In genomic region chr10:99528256-99528866, GRCh38 we compare ENCODE assay signal across 27 cellular contexts. TPM values are rescaled to one million over a fixed set of nuclear protein-coding genes. Genes with fewer than 3 reads are reported as not detected.
DNase-seq lines count a peak whose midpoint lies in the region; ATAC-seq, FAIRE-seq and TF ChIP-seq lines count a peak whose summit lies in the region.
"Had no signal": no experiment of that assay in that cellular context is flagged by ENCODE, and none has a peak within 500 bp of the region (broad histone marks: within the 10 kb centered on the region; RNA-seq: fewer than 3 reads in every experiment).

No MANE protein-coding gene starts in this region.

- no peak for TF ChIP-seq CTCF in bronchial epithelial cell (IDR thresholded peaks at IDR 0.05; ENCODE audit: insufficient read depth, low read length, severe bottlenecking)
- no peak for TF ChIP-seq CTCF in type B pancreatic cell (conservative IDR thresholded peaks at IDR 0.05)

- H3K36me3 ChIP-seq in bronchial epithelial cell (ENCODE audit: control insufficient read depth, insufficient read depth, low read length): no peaks in the 10 kb centered on the region
- H3K36me3 ChIP-seq in muscle layer of duodenum (ENCODE audit: control insufficient read depth in 1 of 2, insufficient read depth in 2 of 2, low read length in 2 of 2): no peaks in the 10 kb centered on the region
- H3K36me3 ChIP-seq: ascending aorta, heart right ventricle, left lung, upper lobe of right lung, WERI-Rb-1 had no signal

- H3K4me3 Mint-ChIP-seq in activated T-cell treated with anti-CD3 and anti-CD28 coated beads, Interleukin-2, amount 50 U/mL, for 24 hours: peak overlapping the region; percentile 10
- H3K4me3 Mint-ChIP-seq in activated T-cell treated with anti-CD3 and anti-CD28 coated beads, Interleukin-2, amount 50 U/mL, for 72 hours: no peak overlapping the region
- no peak overlapping the region for H3K4me3 Mint-ChIP-seq in type B pancreatic cell
- H3K4me3 Mint-ChIP-seq: central memory CD8-positive, alpha-beta T cell; nephron had no signal

- no peak overlapping the region for H3K4me3 ChIP-seq in bronchial epithelial cell (ENCODE audit: low read depth, low read length)
- peak overlapping the region; percentile 74 to 90 for H3K4me3 ChIP-seq in muscle layer of duodenum (ENCODE audit: low read depth in 1 of 2, low read length in 2 of 2)
- H3K4me3 ChIP-seq: ascending aorta, heart right ventricle, left lung, upper lobe of right lung had no signal

- no peak for DNase-seq in activated T-cell treated with anti-CD3 and anti-CD28 coated beads, Interleukin-2, amount 50 U/mL, for 24 hours
- DNase-seq in activated T-cell treated with anti-CD3 and anti-CD28 coated beads, Interleukin-2, amount 50 U/mL, for 72 hours: no peak
- DNase-seq in bronchial epithelial cell (ENCODE audit: low read depth) (peak; percentile 5), type B pancreatic cell (ENCODE audit: extremely low spot score, unreplicated experiment) (no peak), KG1 (lab: John Stamatoyannopoulos, UW) (no peak), epidermal melanocyte (ENCODE audit: insufficient read length, low spot score) (no peak), NCI-H2029 (lab: John Stamatoyannopoulos, UW) (no peak)
- DNase-seq: activated CD4-positive, alpha-beta T cell treated with anti-CD3 and anti-CD28 coated beads, Interleukin-2, amount 50 U/mL, for 1 hour; DMS79; GOT3; heart right ventricle; Kasumi-1; NCI-H187 treated with DMSO at 0.1 percent for 48 hours; NCI-H748 treated with DMSO at 0.1 percent for 48 hours; T-helper 2 cell; upper lobe of right lung; WERI-Rb-1 had no signal

- H3K4me1 ChIP-seq in muscle layer of duodenum (ENCODE audit: control insufficient read depth in 1 of 2, insufficient read depth in 2 of 2, low read length in 2 of 2): peaks cover 13 to 35% of the 10 kb centered on the region in 2 donors
- H3K4me1 ChIP-seq: ascending aorta had no signal

- H3K9me3 ChIP-seq in muscle layer of duodenum (ENCODE audit: control insufficient read depth in 1 of 2, low read length in 2 of 2): no peaks in the 10 kb centered on the region
- H3K9me3 ChIP-seq: ascending aorta, heart right ventricle, left lung, upper lobe of right lung had no signal

- H3K27me3 ChIP-seq in bronchial epithelial cell (ENCODE audit: control insufficient read depth, insufficient read depth, low read length) (peaks cover 75% of the 10 kb centered on the region), muscle layer of duodenum (ENCODE audit: low read depth, low read length) (peaks cover 60% of the 10 kb centered on the region)

- H3K27me3 Mint-ChIP-seq in activated T-cell treated with anti-CD3 and anti-CD28 coated beads, Interleukin-2, amount 50 U/mL, for 24 hours: peaks cover 99% of the 10 kb centered on the region
- H3K27me3 Mint-ChIP-seq in activated T-cell treated with anti-CD3 and anti-CD28 coated beads, Interleukin-2, amount 50 U/mL, for 72 hours (ENCODE audit: low read depth): peaks cover 96% of the 10 kb centered on the region
- peaks cover 100% of the 10 kb centered on the region for H3K27me3 Mint-ChIP-seq in type B pancreatic cell

- ATAC-seq in activated T-cell treated with anti-CD3 and anti-CD28 coated beads, Interleukin-2, amount 50 U/mL, for 72 hours (replicated peaks in 1 of 2): no peak
- ATAC-seq: heart right ventricle, left lung had no signal

- peak overlapping the region; percentile 80 for H3K27ac ChIP-seq in muscle layer of duodenum (ENCODE audit: low read length)
- H3K27ac ChIP-seq: ascending aorta, heart right ventricle, left lung, upper lobe of right lung, WERI-Rb-1 had no signal

- no peaks in the 10 kb centered on the region for H3K36me3 Mint-ChIP-seq in activated T-cell treated with anti-CD3 and anti-CD28 coated beads, Interleukin-2, amount 50 U/mL, for 24 hours (ENCODE audit: low read depth)
- H3K36me3 Mint-ChIP-seq in activated T-cell treated with anti-CD3 and anti-CD28 coated beads, Interleukin-2, amount 50 U/mL, for 72 hours (ENCODE audit: insufficient read depth in 2 of 2): peaks cover 0 to 6% of the 10 kb centered on the region in 2 donors
- peaks cover 4% of the 10 kb centered on the region for H3K36me3 Mint-ChIP-seq in type B pancreatic cell

- peaks cover 42% of the 10 kb centered on the region for H3K4me1 Mint-ChIP-seq in activated T-cell treated with anti-CD3 and anti-CD28 coated beads, Interleukin-2, amount 50 U/mL, for 24 hours (ENCODE audit: low read depth)
- peaks cover 35% of the 10 kb centered on the region for H3K4me1 Mint-ChIP-seq in activated T-cell treated with anti-CD3 and anti-CD28 coated beads, Interleukin-2, amount 50 U/mL, for 72 hours (ENCODE audit: low read depth)
- peaks cover 8% of the 10 kb centered on the region for H3K4me1 Mint-ChIP-seq in type B pancreatic cell (ENCODE audit: unreplicated experiment)

- H3K9me3 Mint-ChIP-seq in activated T-cell treated with anti-CD3 and anti-CD28 coated beads, Interleukin-2, amount 50 U/mL, for 24 hours: no peaks in the 10 kb centered on the region
- H3K9me3 Mint-ChIP-seq in activated T-cell treated with anti-CD3 and anti-CD28 coated beads, Interleukin-2, amount 50 U/mL, for 72 hours: no peaks in the 10 kb centered on the region
- no peaks in the 10 kb centered on the region for H3K9me3 Mint-ChIP-seq in type B pancreatic cell
- H3K9me3 Mint-ChIP-seq: central memory CD8-positive, alpha-beta T cell had no signal

- H3K27ac Mint-ChIP-seq in activated T-cell treated with anti-CD3 and anti-CD28 coated beads, Interleukin-2, amount 50 U/mL, for 24 hours: no peak overlapping the region
- H3K27ac Mint-ChIP-seq in activated T-cell treated with anti-CD3 and anti-CD28 coated beads, Interleukin-2, amount 50 U/mL, for 72 hours: no peak overlapping the region
- peak overlapping the region; percentile 70 for H3K27ac Mint-ChIP-seq in type B pancreatic cell
- H3K27ac Mint-ChIP-seq: activated naive CD8-positive, alpha-beta T cell; activated T-helper 2 cell treated with anti-CD3 and anti-CD28 coated beads, Interferon-gamma antibody, Interleukin-2, Interleukin-4, amounts not matched to agents 10 μg/mL and 5 μg/mL and 100 μg/mL, durations not matched to agents 14 hours and 24 hours and 36 hours; nephron had no signal

- no peak for FAIRE-seq in bronchial epithelial cell (lab: Jason Lieb, UNC)
- FAIRE-seq: A204.1 had no signal

RNA-seq across cellular contexts. Expression of gene NKX2-3, which starts 4.4 kb away (rescaled TPM):
- not detected for total RNA-seq in activated T-cell treated with anti-CD3 and anti-CD28 coated beads, Interleukin-2, amount 50 U/mL, for 72 hours
- total RNA-seq in bronchial epithelial cell (under 0.01 TPM in 1 of 2 replicates, not detected in the other), type B pancreatic cell (ENCODE audit: low replicate concordance) (not detected in 2 replicates)
- total RNA-seq: activated T-helper 2 cell treated with anti-CD3 and anti-CD28 coated beads, Interferon-gamma antibody, Interleukin-2, Interleukin-4, amounts not matched to agents 10 μg/mL and 5 μg/mL and 100 μg/mL, durations not matched to agents 14 hours and 24 hours and 36 hours; ascending aorta; dermis microvascular lymphatic vessel endothelial cell; heart right ventricle; HT1080; left lung had no signal
